ENCODE assay signal across 7 cellular contexts in the genomic region with DNA sequence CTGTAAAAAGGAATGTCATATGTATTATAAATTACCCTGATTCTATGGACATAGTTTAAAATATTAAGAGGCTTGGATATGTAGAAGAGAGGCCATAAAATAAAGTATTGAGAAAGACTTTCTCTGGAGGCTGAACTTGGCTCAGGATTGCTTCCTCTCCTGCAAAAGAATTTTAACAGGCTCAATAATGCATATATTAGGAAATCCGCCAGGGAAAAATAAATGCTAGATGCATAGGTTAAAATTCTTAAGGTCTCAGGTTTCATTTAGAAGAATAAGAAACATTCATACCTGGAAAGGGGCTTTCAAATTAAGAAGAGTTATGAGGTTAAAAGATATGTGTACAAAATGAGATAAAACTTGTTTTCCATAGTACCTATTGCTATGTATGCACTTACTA.
"Had no signal": no experiment of that assay in that cellular context is flagged by ENCODE, and none has a peak within 500 bp of the region (broad histone marks: within the 10 kb centered on the region; RNA-seq: fewer than 3 reads in every experiment).

No MANE protein-coding gene starts in this region.

- DNase-seq: IMR-90, KBM-7, KG1 had no signal

- H3K27me3 Mint-ChIP-seq: IgD-negative memory B cell had no signal

- H3K4me1 Mint-ChIP-seq: IgD-negative memory B cell had no signal

- H3K27ac ChIP-seq: HL-60 had no signal

- H3K27ac Mint-ChIP-seq: IgD-negative memory B cell had no signal

- H3K36me3 Mint-ChIP-seq: IgD-negative memory B cell had no signal

- H3K4me3 Mint-ChIP-seq: IgD-negative memory B cell had no signal

- H3K4me3 ChIP-seq: K562 had no signal

- ATAC-seq: HepG2, K562 had no signal
